30 cellular contexts compared by ENCODE assay signal in genomic region chr2:57199663-57200062, GRCh38.
"Had no signal": no experiment of that assay in that cellular context is flagged by ENCODE, and none has a peak within 500 bp of the region (broad histone marks: within the 10 kb centered on the region; RNA-seq: fewer than 3 reads in every experiment).

No MANE protein-coding gene starts in this region.

- H3K4me3 Mint-ChIP-seq: T-cell had no signal

- H3K4me3 ChIP-seq: MG63, PC-9, SJCRH30, SK-N-MC had no signal

- ATAC-seq: Panc1, Right ventricle myocardium inferior, SK-N-SH treated with all-trans-retinoic acid at 6 μM for 48 hours, T-cell had no signal

- DNase-seq: Kasumi-1, MG63, NCI-H1048, NCI-H1105, NCI-H1417 treated with DMSO at 0.1 percent for 48 hours, NCI-H1436 treated with DMSO at 0.1 percent for 48 hours, NCI-H1694, NCI-H187, NCI-H1930, NCI-H2029 treated with DMSO at 0.1 percent for 48 hours, NCI-H2081 treated with DMSO at 0.1 percent for 48 hours, NCI-H2107, NCI-H2171, NCI-H226, NCI-H446 treated with DMSO at 0.1 percent for 48 hours, NCI-H510A, NCI-H524, NCI-H526, NCI-H748 treated with DMSO at 0.1 percent for 48 hours, NCI-H82, PC-9, SHP77, SIG-M5, SJCRH30, T-cell had no signal

- H3K27me3 ChIP-seq: MG63 had no signal

- H3K36me3 ChIP-seq: MG63, SJCRH30 had no signal

- H3K4me1 Mint-ChIP-seq: T-cell had no signal

- H3K4me1 ChIP-seq: SJCRH30 had no signal

- H3K27ac Mint-ChIP-seq: T-cell had no signal

- H3K27ac ChIP-seq: PC-9, RWPE1, SJCRH30, SK-N-MC had no signal

- H3K36me3 Mint-ChIP-seq: T-cell had no signal

- H3K27me3 Mint-ChIP-seq: T-cell had no signal

- H3K9me3 ChIP-seq: MG63 had no signal
